In the genomic region with DNA sequence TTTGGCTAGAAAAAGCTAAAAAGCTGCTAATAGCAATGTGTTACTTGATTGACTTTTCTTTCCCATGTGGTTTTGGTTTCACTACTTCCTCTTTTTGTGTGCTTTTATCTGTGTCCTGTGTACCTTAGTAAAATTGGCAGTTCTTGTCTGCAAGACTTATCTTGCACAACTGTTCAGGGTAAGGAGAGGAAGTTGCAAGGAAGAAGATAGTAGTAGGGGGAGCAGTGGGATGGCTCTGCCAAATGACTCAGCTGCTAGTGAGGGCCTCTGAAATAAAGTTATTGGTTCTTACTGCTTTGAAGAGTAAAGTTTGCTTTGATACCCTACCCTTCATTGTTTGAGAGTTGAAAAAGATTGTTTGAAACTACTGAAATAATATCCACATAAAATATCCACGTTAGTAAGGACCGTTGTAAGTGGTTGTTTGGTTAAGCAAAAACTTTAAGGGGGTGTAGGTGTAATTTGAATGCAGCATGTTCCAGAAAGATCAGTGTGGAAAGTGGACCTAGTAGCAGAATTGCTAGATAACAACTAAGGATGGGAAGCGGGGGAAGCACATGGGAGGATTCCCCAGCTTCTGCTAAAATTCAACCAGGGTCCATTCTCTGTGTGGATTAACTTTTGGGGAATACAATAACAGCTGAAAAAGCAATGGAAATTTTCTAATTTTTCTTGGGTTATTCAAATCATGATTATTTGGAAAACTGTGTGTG, we compare ENCODE assay signal across 8 cellular contexts.
DNase-seq lines count a peak whose midpoint lies in the region; ATAC-seq and TF ChIP-seq lines count a peak whose summit lies in the region.

No MANE protein-coding gene starts in this region.

- no peaks in the 10 kb centered on the region for H3K9me3 ChIP-seq in body of pancreas

- no peaks in the 10 kb centered on the region for H3K79me2 ChIP-seq in ACC112 (ENCODE audit: control insufficient read depth, insufficient read depth, low read length, unreplicated experiment)

- H3K27ac ChIP-seq in ACC112 (ENCODE audit: low read depth, low read length) (peak overlapping the region; percentile 48), body of pancreas (no peak overlapping the region)

- 77 to 86% methylated on average over 3 of the region's 3 CpGs for WGBS in body of pancreas, 2 donors

- H2AFZ ChIP-seq in ACC112 (ENCODE audit: low read length, unreplicated experiment) = no peak overlapping the region

- H3K4me1 ChIP-seq in ACC112 (ENCODE audit: control insufficient read depth, insufficient read depth, low read length, unreplicated experiment) = peaks cover 14% of the 10 kb centered on the region
- H3K4me1 ChIP-seq in body of pancreas = peaks cover 11% of the 10 kb centered on the region

- DNase-seq in HUDEP-2 (lab: John Stamatoyannopoulos, UW; ENCODE audit: unreplicated experiment in 76 of 76) (peak in 61 of 76 experiments; percentile 12 to 93 (median 64)), body of pancreas (peak in 1 of 4 donors; percentile 31), omental fat pad (ENCODE audit: low spot score) (no peak), NCI-H2107 treated with DMSO at 0.1 percent for 48 hours (lab: John Stamatoyannopoulos, UW; ENCODE audit: unreplicated experiment) (no peak), DMS 273 (lab: John Stamatoyannopoulos, UW; ENCODE audit: unreplicated experiment) (no peak)
- DNase-seq in activated CD4-positive, alpha-beta T cell treated with anti-CD3 and anti-CD28 coated beads, Interleukin-2, amount 50 U/mL, for 48 hours = no peak

- H3K4me3 ChIP-seq in ACC112 (ENCODE audit: low read depth, low read length) (no peak overlapping the region), body of pancreas (no peak overlapping the region)

- peak; percentile 90 for ATAC-seq in GM19463 (IDR thresholded peaks at IDR 0.05; ENCODE audit: unreplicated experiment)
- peak; percentile 27 for ATAC-seq in body of pancreas
- peak; percentile 76 for ATAC-seq in omental fat pad (ENCODE audit: low FRiP score)

- H3K27me3 ChIP-seq in ACC112 (ENCODE audit: insufficient read depth, low read length) (no peaks in the 10 kb centered on the region), body of pancreas (no peaks in the 10 kb centered on the region)

- TF ChIP-seq CTCF in body of pancreas (IDR thresholded peaks at IDR 0.05) (no peak), omental fat pad (IDR thresholded peaks at IDR 0.05) (no peak)

- intact Hi-C loops in body of pancreas (cut with DNase I) = no loop called here

- no peak for TF ChIP-seq POLR2A in body of pancreas (IDR thresholded peaks at IDR 0.05)

- H3K36me3 ChIP-seq in ACC112 (ENCODE audit: insufficient read depth, low read length) (0 out of 2 replicates have a peak, but pooled peaks cover 10% of the 10 kb centered on the region), body of pancreas (replicated peaks in 1 of 2; ENCODE audit: insufficient read depth in 1 of 2, low read depth in 2 of 2) (peaks cover 0 to 1% of the 10 kb centered on the region in 2 donors)

Comparison
In these comparisons a context has a peak if more than half of its experiments do, and no peak if none do; other contexts are left out.
1. ATAC-seq: peak in every context shown above with its lines; median percentile 90 in GM19463; 76 in omental fat pad; 27 in body of pancreas.
2. DNase-seq: peak in HUDEP-2 (61 of 76); none in omental fat pad (single experiment), NCI-H2107 treated with DMSO at 0.1 percent for 48 hours (single experiment), DMS 273 (single experiment) and activated CD4-positive, alpha-beta T cell treated with anti-CD3 and anti-CD28 coated beads, Interleukin-2, amount 50 U/mL, for 48 hours (0 of 2).